In the genomic region with DNA sequence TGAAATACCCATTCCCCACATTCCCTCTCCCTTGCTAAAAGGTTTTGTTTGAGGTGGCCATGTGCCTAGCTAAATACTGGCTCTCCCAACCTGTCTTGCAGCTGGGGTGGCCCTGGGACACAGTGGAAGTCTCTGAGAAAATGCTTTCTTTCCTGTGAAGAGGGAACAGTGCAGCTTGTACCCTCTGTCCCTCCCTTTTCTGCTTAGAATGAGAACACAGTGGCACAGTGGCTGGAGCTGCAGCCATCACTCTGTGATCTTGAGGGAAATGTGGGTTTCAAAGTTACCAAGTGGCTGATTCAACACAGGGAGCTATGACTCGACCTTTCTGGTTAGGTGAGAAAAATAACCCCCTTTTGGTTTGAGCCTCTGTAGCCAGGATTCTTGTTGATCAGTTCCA, we compare ENCODE assay signal across 18 cellular contexts.
DNase-seq lines count a peak whose midpoint lies in the region; ATAC-seq, FAIRE-seq and TF ChIP-seq lines count a peak whose summit lies in the region.
"Had no signal": no experiment of that assay in that cellular context is flagged by ENCODE, and none has a peak within 500 bp of the region (broad histone marks: within the 10 kb centered on the region; RNA-seq: fewer than 3 reads in every experiment).

No MANE protein-coding gene starts in this region.

- intact Hi-C loops in CD8-positive, alpha-beta T cell (cut with DNase I, micrococcal nuclease) = no loop called here

- WGBS in small intestine, 3 donors = 26 to 57% (median 50%) methylated on average over 1 of the region's 1 CpG

- H3K27ac ChIP-seq in CD8-positive, alpha-beta T cell (ENCODE audit: low read depth, low read length) = no peak overlapping the region
- H3K27ac ChIP-seq in small intestine (ENCODE audit: low read depth in 1 of 2, low read length in 1 of 2) = no peak overlapping the region
- H3K27ac ChIP-seq: vagina had no signal

- peaks cover 2% of the 10 kb centered on the region for H3K9me3 Mint-ChIP-seq in CD8-positive, alpha-beta T cell
- H3K9me3 Mint-ChIP-seq in activated T-cell treated with anti-CD3 and anti-CD28 coated beads, Interleukin-2, amount 50 U/mL, for 4 hours = no peaks in the 10 kb centered on the region
- peaks cover 55% of the 10 kb centered on the region for H3K9me3 Mint-ChIP-seq in HFFc6

- H3K27ac Mint-ChIP-seq in CD8-positive, alpha-beta T cell = peak overlapping the region; percentile 80
- H3K27ac Mint-ChIP-seq in HFFc6 = no peak overlapping the region
- H3K27ac Mint-ChIP-seq: activated naive CD8-positive, alpha-beta T cell had no signal

- H3K36me3 Mint-ChIP-seq in CD8-positive, alpha-beta T cell = peaks cover 4% of the 10 kb centered on the region
- H3K36me3 Mint-ChIP-seq in activated T-cell treated with anti-CD3 and anti-CD28 coated beads, Interleukin-2, amount 50 U/mL, for 4 hours (ENCODE audit: insufficient read depth) = no peaks in the 10 kb centered on the region
- peaks cover 5% of the 10 kb centered on the region; the same call in 1 of the 2 replicates for H3K36me3 Mint-ChIP-seq in HFFc6 (ENCODE audit: low read depth)
- H3K36me3 Mint-ChIP-seq: activated naive CD8-positive, alpha-beta T cell; CD14-positive monocyte had no signal

- POLR2A ChIA-PET in CD8-positive, alpha-beta T cell (lab: Charles Lee) = interaction anchor here (0.7 to 1.2 kb wide), 4 partner anchors 9 to 19 kb away, joined by 3 to 6 read pairs (median 3); no protein-coding TSS in a partner anchor

- no peak overlapping the region for H3K4me3 Mint-ChIP-seq in CD8-positive, alpha-beta T cell
- no peak overlapping the region for H3K4me3 Mint-ChIP-seq in activated T-cell treated with anti-CD3 and anti-CD28 coated beads, Interleukin-2, amount 50 U/mL, for 4 hours
- H3K4me3 Mint-ChIP-seq in HFFc6 = no peak overlapping the region
- H3K4me3 Mint-ChIP-seq: activated naive CD8-positive, alpha-beta T cell; CD14-positive monocyte had no signal

- no peak overlapping the region for H3K4me3 ChIP-seq in CD8-positive, alpha-beta T cell (ENCODE audit: low read depth, low read length)
- H3K4me3 ChIP-seq in small intestine (ENCODE audit: low read depth in 1 of 2, low read length in 2 of 2) = no peak overlapping the region
- H3K4me3 ChIP-seq: heart left ventricle, mucosa of descending colon, vagina had no signal

- H3K4me1 Mint-ChIP-seq in CD8-positive, alpha-beta T cell (ENCODE audit: low read depth) = peaks cover 81% of the 10 kb centered on the region
- H3K4me1 Mint-ChIP-seq in activated T-cell treated with anti-CD3 and anti-CD28 coated beads, Interleukin-2, amount 50 U/mL, for 4 hours (ENCODE audit: low read depth) = peaks cover 53% of the 10 kb centered on the region
- no peaks in the 10 kb centered on the region for H3K4me1 Mint-ChIP-seq in HFFc6 (ENCODE audit: low read depth)

- no peaks in the 10 kb centered on the region for H3K36me3 ChIP-seq in CD8-positive, alpha-beta T cell (ENCODE audit: insufficient read depth, low read length)
- no peaks in the 10 kb centered on the region for H3K36me3 ChIP-seq in small intestine (ENCODE audit: control insufficient read depth in 2 of 2, insufficient read depth in 2 of 2, low read length in 2 of 2)
- H3K36me3 ChIP-seq: heart left ventricle, vagina had no signal

- no peak for DNase-seq in CD8-positive, alpha-beta T cell
- no peak for DNase-seq in activated T-cell treated with anti-CD3 and anti-CD28 coated beads, Interleukin-2, amount 50 U/mL, for 4 hours
- DNase-seq in small intestine (peak; percentile 11), HFFc6 (no peak), occipital lobe (lab: John Stamatoyannopoulos, UW) (no peak), DMS53 treated with DMSO at 0.1 percent for 48 hours (lab: John Stamatoyannopoulos, UW; ENCODE audit: unreplicated experiment) (no peak)
- DNase-seq: EL, heart left ventricle, KBM-7, mucosa of descending colon, NCI-H1417 treated with DMSO at 0.1 percent for 48 hours, NCI-H446, OCI-M1, posterior cingulate gyrus had no signal

- FAIRE-seq in small intestine (lab: Jason Lieb, UNC) = no peak

- H3K4me1 ChIP-seq in CD8-positive, alpha-beta T cell (ENCODE audit: insufficient read depth, low read length) = peaks cover 48% of the 10 kb centered on the region
- no peaks in the 10 kb centered on the region for H3K4me1 ChIP-seq in small intestine (ENCODE audit: control insufficient read depth in 2 of 2, insufficient read depth in 1 of 2, low read depth in 1 of 2, low read length in 1 of 2)
- H3K4me1 ChIP-seq: heart left ventricle had no signal

- ATAC-seq in CD8-positive, alpha-beta T cell = peak; percentile 33
- ATAC-seq in GM19351 (IDR thresholded peaks at IDR 0.05; ENCODE audit: unreplicated experiment) = peak; percentile 58
- peak; percentile 87 to 96 for ATAC-seq in activated T-cell treated with anti-CD3 and anti-CD28 coated beads, Interleukin-2, amount 50 U/mL, for 4 hours
- ATAC-seq: heart left ventricle, mucosa of descending colon had no signal

- no peak for TF ChIP-seq CTCF in CD8-positive, alpha-beta T cell (IDR thresholded peaks at IDR 0.05)
- no peak for TF ChIP-seq CTCF in HFFc6 (IDR thresholded peaks at IDR 0.05)

- H3K27me3 ChIP-seq in CD8-positive, alpha-beta T cell (ENCODE audit: insufficient read depth, low read length) = no peaks in the 10 kb centered on the region
- no peaks in the 10 kb centered on the region for H3K27me3 ChIP-seq in small intestine (ENCODE audit: control insufficient read depth in 2 of 2, insufficient read depth in 2 of 2, low read length in 2 of 2)
- H3K27me3 ChIP-seq: vagina had no signal

- H3K27me3 Mint-ChIP-seq in CD8-positive, alpha-beta T cell (ENCODE audit: low read depth) = no peaks in the 10 kb centered on the region
- no peaks in the 10 kb centered on the region for H3K27me3 Mint-ChIP-seq in activated T-cell treated with anti-CD3 and anti-CD28 coated beads, Interleukin-2, amount 50 U/mL, for 4 hours (ENCODE audit: low read depth)
- no peaks in the 10 kb centered on the region; the same call in none of the 2 replicates for H3K27me3 Mint-ChIP-seq in HFFc6 (ENCODE audit: insufficient read depth)
- H3K27me3 Mint-ChIP-seq: activated naive CD8-positive, alpha-beta T cell had no signal

- CTCF ChIA-PET in CD8-positive, alpha-beta T cell (lab: Charles Lee) = interaction anchor here (1.0 to 1.9 kb wide), 3 partner anchors 9 to 48 kb away, joined by 3 to 7 read pairs (median 4); no protein-coding TSS in a partner anchor

- H3K9me3 ChIP-seq in CD8-positive, alpha-beta T cell (ENCODE audit: low read length) = no peaks in the 10 kb centered on the region
- no peaks in the 10 kb centered on the region for H3K9me3 ChIP-seq in small intestine (ENCODE audit: control insufficient read depth, low read depth)
- H3K9me3 ChIP-seq: mucosa of descending colon, vagina had no signal

Comparison
In these comparisons a context has a peak if more than half of its experiments do, and no peak if none do; other contexts are left out.
1. ATAC-seq: peak in every context shown above with its lines; median percentile 92 in activated T-cell treated with anti-CD3 and anti-CD28 coated beads, Interleukin-2, amount 50 U/mL, for 4 hours; 58 in GM19351; 33 in CD8-positive, alpha-beta T cell.